In the genomic region with DNA sequence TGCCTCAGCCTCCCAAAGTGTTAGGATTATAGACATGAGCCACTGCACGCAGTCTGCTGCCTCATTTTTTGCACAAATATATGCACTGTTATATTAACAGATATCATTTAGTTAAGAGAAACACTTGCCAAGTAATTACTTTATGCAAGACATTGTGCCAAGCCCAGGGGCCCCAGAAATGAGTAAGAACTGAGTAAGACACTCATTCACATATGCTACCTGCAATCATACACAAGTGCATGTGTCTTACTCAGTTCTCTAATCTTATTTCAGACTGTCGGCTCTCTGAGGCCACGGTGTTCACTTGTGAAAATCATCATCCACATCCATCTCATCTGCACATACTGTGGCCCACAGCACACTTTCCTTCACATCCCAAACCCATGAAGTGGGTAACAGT, we compare ENCODE assay signal across 14 cellular contexts. TPM values are rescaled to one million over a fixed set of nuclear protein-coding genes. Genes with fewer than 3 reads are reported as not detected.
DNase-seq lines count a peak whose midpoint lies in the region; ATAC-seq and TF ChIP-seq lines count a peak whose summit lies in the region.
"Had no signal": no experiment of that assay in that cellular context is flagged by ENCODE, and none has a peak within 500 bp of the region (broad histone marks: within the 10 kb centered on the region; RNA-seq: fewer than 3 reads in every experiment).

No MANE protein-coding gene starts in this region.

- H3K9me3 Mint-ChIP-seq in activated T-cell treated with anti-CD3 and anti-CD28 coated beads, Interleukin-2, amount 50 U/mL, for 4 hours = no peaks in the 10 kb centered on the region
- H3K9me3 Mint-ChIP-seq in activated naive CD8-positive, alpha-beta T cell treated with anti-CD3 and anti-CD28 coated beads, Interleukin-2, amount 50 U/mL, for 24 hours = no peaks in the 10 kb centered on the region
- H3K9me3 Mint-ChIP-seq in stimulated activated memory B cell treated with anti-CD40 and anti-IgM and Interleukin-4, amounts not matched to agents 10 μg/mL and 1 μg/mL and 100 μg/mL, for 72 hours = no peaks in the 10 kb centered on the region
- H3K9me3 Mint-ChIP-seq in endothelial cell (ENCODE audit: unreplicated experiment) = no peaks in the 10 kb centered on the region

- peaks cover 88% of the 10 kb centered on the region for H3K4me1 Mint-ChIP-seq in activated T-cell treated with anti-CD3 and anti-CD28 coated beads, Interleukin-2, amount 50 U/mL, for 4 hours (ENCODE audit: low read depth)
- peaks cover 97% of the 10 kb centered on the region for H3K4me1 Mint-ChIP-seq in activated naive CD8-positive, alpha-beta T cell treated with anti-CD3 and anti-CD28 coated beads, Interleukin-2, amount 50 U/mL, for 24 hours
- H3K4me1 Mint-ChIP-seq in stimulated activated memory B cell treated with anti-CD40 and anti-IgM and Interleukin-4, amounts not matched to agents 10 μg/mL and 1 μg/mL and 100 μg/mL, for 72 hours = peaks cover 81% of the 10 kb centered on the region
- H3K4me1 Mint-ChIP-seq in endothelial cell (ENCODE audit: unreplicated experiment) = peaks cover 6% of the 10 kb centered on the region

- peaks cover 77% of the 10 kb centered on the region for H3K36me3 Mint-ChIP-seq in activated T-cell treated with anti-CD3 and anti-CD28 coated beads, Interleukin-2, amount 50 U/mL, for 4 hours (ENCODE audit: insufficient read depth)
- H3K36me3 Mint-ChIP-seq in activated naive CD8-positive, alpha-beta T cell treated with anti-CD3 and anti-CD28 coated beads, Interleukin-2, amount 50 U/mL, for 24 hours (ENCODE audit: low read depth) = peaks cover 96% of the 10 kb centered on the region
- H3K36me3 Mint-ChIP-seq in stimulated activated memory B cell treated with anti-CD40 and anti-IgM and Interleukin-4, amounts not matched to agents 10 μg/mL and 1 μg/mL and 100 μg/mL, for 72 hours = peaks cover 88% of the 10 kb centered on the region
- no peaks in the 10 kb centered on the region for H3K36me3 Mint-ChIP-seq in endothelial cell (ENCODE audit: low read depth, unreplicated experiment)

- DNase-seq in activated T-cell treated with anti-CD3 and anti-CD28 coated beads, Interleukin-2, amount 50 U/mL, for 4 hours = no peak
- no peak for DNase-seq in activated T-cell treated with anti-CD3 and anti-CD28 coated beads, Interleukin-2, amount 50 U/mL, for 1 hour
- DNase-seq in RPMI7951 (ENCODE audit: low read depth) (peak; percentile 30), substantia nigra (lab: John Stamatoyannopoulos, UW) (no peak), endothelial cell (ENCODE audit: low spot score) (no peak)
- no peak for DNase-seq in activated naive CD8-positive, alpha-beta T cell treated with anti-CD3 and anti-CD28 coated beads, Interleukin-2, amount 50 U/mL, for 24 hours
- DNase-seq: activated CD8-positive, alpha-beta memory T cell treated with anti-CD3 and anti-CD28 coated beads, Interleukin-2, amount 50 U/mL, for 48 hours; amygdala; NCI-H146; NCI-H2227 treated with DMSO at 0.1 percent for 48 hours; right lobe of liver had no signal

- peak overlapping the region; percentile 91 for H3K27ac Mint-ChIP-seq in activated naive CD8-positive, alpha-beta T cell treated with anti-CD3 and anti-CD28 coated beads, Interleukin-2, amount 50 U/mL, for 24 hours
- H3K27ac Mint-ChIP-seq in stimulated activated memory B cell treated with anti-CD40 and anti-IgM and Interleukin-4, amounts not matched to agents 10 μg/mL and 1 μg/mL and 100 μg/mL, for 72 hours = peak overlapping the region; percentile 46
- no peak overlapping the region for H3K27ac Mint-ChIP-seq in endothelial cell (ENCODE audit: unreplicated experiment)

- H3K27ac ChIP-seq in substantia nigra (ENCODE audit: low read depth, low read length, poor library complexity, severe bottlenecking) = no peak overlapping the region
- H3K27ac ChIP-seq: ovary, right lobe of liver had no signal

- no peak for TF ChIP-seq CTCF in endothelial cell (IDR thresholded peaks at IDR 0.05; ENCODE audit: unreplicated experiment)

- peak; percentile 66 to 77 for ATAC-seq in activated T-cell treated with anti-CD3 and anti-CD28 coated beads, Interleukin-2, amount 50 U/mL, for 4 hours
- ATAC-seq in activated naive CD8-positive, alpha-beta T cell treated with anti-CD3 and anti-CD28 coated beads, Interleukin-2, amount 50 U/mL, for 24 hours = peak; percentile 50
- no peak for ATAC-seq in stimulated activated memory B cell treated with anti-CD40 and anti-IgM and Interleukin-4, amounts not matched to agents 10 μg/mL and 1 μg/mL and 100 μg/mL, for 72 hours
- no peak for ATAC-seq in HG03159 (IDR thresholded peaks at IDR 0.05; ENCODE audit: unreplicated experiment)

- H3K4me3 Mint-ChIP-seq in activated T-cell treated with anti-CD3 and anti-CD28 coated beads, Interleukin-2, amount 50 U/mL, for 4 hours = peak overlapping the region; percentile 35
- peak overlapping the region; percentile 24 for H3K4me3 Mint-ChIP-seq in activated naive CD8-positive, alpha-beta T cell treated with anti-CD3 and anti-CD28 coated beads, Interleukin-2, amount 50 U/mL, for 24 hours
- no peak overlapping the region for H3K4me3 Mint-ChIP-seq in stimulated activated memory B cell treated with anti-CD40 and anti-IgM and Interleukin-4, amounts not matched to agents 10 μg/mL and 1 μg/mL and 100 μg/mL, for 72 hours
- H3K4me3 Mint-ChIP-seq in endothelial cell (ENCODE audit: unreplicated experiment) = no peak overlapping the region

- H3K27me3 Mint-ChIP-seq in activated T-cell treated with anti-CD3 and anti-CD28 coated beads, Interleukin-2, amount 50 U/mL, for 4 hours (ENCODE audit: low read depth) = no peaks in the 10 kb centered on the region
- H3K27me3 Mint-ChIP-seq in activated naive CD8-positive, alpha-beta T cell treated with anti-CD3 and anti-CD28 coated beads, Interleukin-2, amount 50 U/mL, for 24 hours = no peaks in the 10 kb centered on the region
- no peaks in the 10 kb centered on the region for H3K27me3 Mint-ChIP-seq in stimulated activated memory B cell treated with anti-CD40 and anti-IgM and Interleukin-4, amounts not matched to agents 10 μg/mL and 1 μg/mL and 100 μg/mL, for 72 hours
- H3K27me3 Mint-ChIP-seq in endothelial cell (ENCODE audit: unreplicated experiment) = peaks cover 3% of the 10 kb centered on the region

RNA-seq across cellular contexts. Expression of a gene that starts 16.0 kb away (rescaled TPM):
- total RNA-seq in activated T-cell treated with anti-CD3 and anti-CD28 coated beads, Interleukin-2, amount 50 U/mL, for 4 hours = 100 to 1,000 TPM; 256 to 343 (median 265) TPM
- 3.1 and 3.4 TPM in 2 replicates for total RNA-seq in RPMI7951 (2014; rRNA removed; shearing (Covaris generic))
- 1.4 TPM for total RNA-seq in endothelial cell (ENCODE audit: unreplicated experiment)

RNA-seq across cellular contexts. Expression of a gene that starts 33.7 kb away (rescaled TPM):
- 10 to 100 TPM; 59.2 to 75.1 (median 64.8) TPM for total RNA-seq in activated T-cell treated with anti-CD3 and anti-CD28 coated beads, Interleukin-2, amount 50 U/mL, for 4 hours
- total RNA-seq in RPMI7951 (2014; rRNA removed; shearing (Covaris generic)) = 73.2 and 73.4 TPM in 2 replicates
- total RNA-seq in endothelial cell (ENCODE audit: unreplicated experiment) = 10.0 TPM

Comparison
In these comparisons a context has a peak if more than half of its experiments do, and no peak if none do; other contexts are left out.
1. ATAC-seq: peak in activated T-cell treated with anti-CD3 and anti-CD28 coated beads, Interleukin-2, amount 50 U/mL, for 4 hours (2 of 2) and activated naive CD8-positive, alpha-beta T cell treated with anti-CD3 and anti-CD28 coated beads, Interleukin-2, amount 50 U/mL, for 24 hours (single experiment); none in stimulated activated memory B cell treated with anti-CD40 and anti-IgM and Interleukin-4, amounts not matched to agents 10 μg/mL and 1 μg/mL and 100 μg/mL, for 72 hours (single experiment) and HG03159 (single experiment).
2. H3K4me3 Mint-ChIP-seq: peak in activated T-cell treated with anti-CD3 and anti-CD28 coated beads, Interleukin-2, amount 50 U/mL, for 4 hours (single experiment) and activated naive CD8-positive, alpha-beta T cell treated with anti-CD3 and anti-CD28 coated beads, Interleukin-2, amount 50 U/mL, for 24 hours (single experiment); none in stimulated activated memory B cell treated with anti-CD40 and anti-IgM and Interleukin-4, amounts not matched to agents 10 μg/mL and 1 μg/mL and 100 μg/mL, for 72 hours (single experiment) and endothelial cell (single experiment).
3. RNA of a gene that starts 16.0 kb away (total RNA-seq): 256 to 343 TPM in activated T-cell treated with anti-CD3 and anti-CD28 coated beads, Interleukin-2, amount 50 U/mL, for 4 hours; 3.1 to 3.4 TPM in RPMI7951 and 1.4 TPM in endothelial cell (single experiment); every median in the first group is over 10 times any median in the second.